9 cellular contexts compared by ENCODE assay signal in the genomic region with DNA sequence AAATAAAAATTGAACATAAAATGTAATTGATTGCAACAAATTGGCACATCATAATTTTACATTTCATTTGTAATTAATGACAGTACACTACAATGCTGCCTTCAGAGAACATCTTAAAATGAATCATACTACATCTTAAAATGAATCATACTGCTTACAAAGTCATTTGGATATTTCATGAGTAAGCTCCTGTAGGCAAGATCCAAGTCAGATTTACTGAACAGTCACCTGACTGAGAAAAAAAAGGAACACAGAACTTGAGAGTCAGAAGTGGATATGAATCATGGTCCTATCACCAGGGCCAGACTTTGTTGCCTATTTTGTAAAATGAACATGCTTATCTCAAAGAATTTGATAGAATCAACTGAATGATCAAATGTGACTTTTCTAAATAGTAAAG. TPM values are rescaled to one million over a fixed set of nuclear protein-coding genes. Genes with fewer than 3 reads are reported as not detected.
A peak's percentile ranks its signal among the peaks of the same experiment; 100 is the strongest.
DNase-seq lines count a peak whose midpoint lies in the region; ATAC-seq and TF ChIP-seq lines count a peak whose summit lies in the region.
"Had no signal": no experiment of that assay in that cellular context is flagged by ENCODE, and none has a peak within 500 bp of the region (broad histone marks: within the 10 kb centered on the region; RNA-seq: fewer than 3 reads in every experiment).

No MANE protein-coding gene starts in this region.

- no peak overlapping the region for H3K4me3 ChIP-seq in choroid plexus epithelial cell (ENCODE audit: low read depth, low read length)
- H3K4me3 ChIP-seq: adrenal gland had no signal

- DNase-seq in AG08395 (ENCODE audit: low spot score) (peak; percentile 84), LHCN-M2 (ENCODE audit: low read depth) (peak; percentile 94), choroid plexus epithelial cell (ENCODE audit: low read depth) (peak; percentile 97), hippocampal formation (lab: John Stamatoyannopoulos, UW) (no peak), NCI-H2227 treated with DMSO at 0.1 percent for 48 hours (lab: John Stamatoyannopoulos, UW) (no peak)
- DNase-seq in stimulated activated naive CD8-positive, alpha-beta T cell treated with anti-CD3 and anti-CD28 coated beads, Interleukin-15, Interleukin-2, amounts not matched to agents 100 U/mL and 50 U/mL, for 24 hours, result no peak
- DNase-seq in stimulated activated CD4-positive, alpha-beta T cell treated with anti-CD3 and anti-CD28 coated beads, Interleukin-4, amount 100 ng/mL, for 4 hours, result no peak

- ATAC-seq in GM19452 (IDR thresholded peaks at IDR 0.05; ENCODE audit: unreplicated experiment), result peak; percentile 61
- ATAC-seq in stimulated activated naive CD8-positive, alpha-beta T cell treated with anti-CD3 and anti-CD28 coated beads, Interleukin-15, Interleukin-2, amounts not matched to agents 100 U/mL and 50 U/mL, for 24 hours, result peak; percentile 99

- no peak for TF ChIP-seq CTCF in choroid plexus epithelial cell (conservative IDR thresholded peaks at IDR 0.05; ENCODE audit: low read depth, low read length)

RNA-seq across cellular contexts. Expression of a gene that starts 32.7 kb away (rescaled TPM):
- total RNA-seq in LHCN-M2 (2014; rRNA removed), result 20.0 TPM in 2 replicates
- polyA plus RNA-seq in LHCN-M2 (2012), result 11.3 TPM

RNA-seq across cellular contexts. Expression of a gene that starts 59.7 kb away (rescaled TPM):
- 23.0 and 35.2 TPM in 2 replicates for total RNA-seq in LHCN-M2 (2014; rRNA removed)
- polyA plus RNA-seq in LHCN-M2 (2012), result 6.3 TPM

Comparison
In these comparisons a context has a peak if more than half of its experiments do, and no peak if none do; other contexts are left out.
1. DNase-seq: peak in AG08395 (single experiment), LHCN-M2 (single experiment) and choroid plexus epithelial cell (single experiment); none in stimulated activated naive CD8-positive, alpha-beta T cell treated with anti-CD3 and anti-CD28 coated beads, Interleukin-15, Interleukin-2, amounts not matched to agents 100 U/mL and 50 U/mL, for 24 hours (single experiment), stimulated activated CD4-positive, alpha-beta T cell treated with anti-CD3 and anti-CD28 coated beads, Interleukin-4, amount 100 ng/mL, for 4 hours (0 of 2), hippocampal formation (0 of 2) and NCI-H2227 treated with DMSO at 0.1 percent for 48 hours (single experiment).